20 cellular contexts compared by ENCODE assay signal in genomic region chr7:101954494-101954893, GRCh38.
DNase-seq lines count a peak whose midpoint lies in the region; ATAC-seq, FAIRE-seq and TF ChIP-seq lines count a peak whose summit lies in the region.
"Had no signal": no experiment of that assay in that cellular context is flagged by ENCODE, and none has a peak within 500 bp of the region (broad histone marks: within the 10 kb centered on the region; RNA-seq: fewer than 3 reads in every experiment).

No MANE protein-coding gene starts in this region.

- ATAC-seq in right cardiac atrium, result no peak

- peaks cover 19 to 42% (median 39%) of the 10 kb centered on the region in 3 donors for H3K4me1 Mint-ChIP-seq in CD8-positive, alpha-beta memory T cell

- POLR2A ChIA-PET in CD8-positive, alpha-beta memory T cell (lab: Charles Lee), result no interaction called here

- no peaks in the 10 kb centered on the region for H3K9me2 ChIP-seq in OCI-LY1 (ENCODE audit: low read depth, low read length)

- no peak overlapping the region for H3K4me3 Mint-ChIP-seq in CD8-positive, alpha-beta memory T cell
- H3K4me3 Mint-ChIP-seq: activated naive CD4-positive, alpha-beta T cell treated with anti-CD3 and anti-CD28 coated beads for 36 hours; immature natural killer cell; T-helper 2 cell treated with Interferon-gamma antibody and Interleukin-4, amounts not matched to agents 5 μg/mL and 100 μg/mL, for 36 hours had no signal

- no peaks in the 10 kb centered on the region for H3K9me3 Mint-ChIP-seq in CD8-positive, alpha-beta memory T cell
- H3K9me3 Mint-ChIP-seq: activated naive CD4-positive, alpha-beta T cell treated with anti-CD3 and anti-CD28 coated beads for 36 hours; immature natural killer cell; T-helper 2 cell treated with Interferon-gamma antibody and Interleukin-4, amounts not matched to agents 5 μg/mL and 100 μg/mL, for 36 hours had no signal

- peak; percentile 5 for FAIRE-seq in GM18507 (lab: Jason Lieb, UNC)
- FAIRE-seq: astrocyte, colon, frontal cortex had no signal

- H3K4me3 ChIP-seq in OCI-LY1 (ENCODE audit: low read depth, low read length, poor library complexity, severe bottlenecking) (no peak overlapping the region), right cardiac atrium (ENCODE audit: low read length) (no peak overlapping the region), stomach smooth muscle (ENCODE audit: low read length in 2 of 2) (peak overlapping the region in 1 of 2 donors; percentile 25)
- no peak overlapping the region for H3K4me3 ChIP-seq in CD8-positive, alpha-beta memory T cell (ENCODE audit: low read length)
- H3K4me3 ChIP-seq: testis had no signal

- H2AFZ ChIP-seq in OCI-LY1 (ENCODE audit: low read length), result no peak overlapping the region

- H3K27me3 Mint-ChIP-seq in CD8-positive, alpha-beta memory T cell, result no peaks in the 10 kb centered on the region

- CTCF ChIA-PET in CD8-positive, alpha-beta memory T cell (lab: Charles Lee), result interaction anchor here (0.7 kb wide), 1 partner anchor 14 kb away, joined by 3 read pairs; no protein-coding TSS in a partner anchor

- H3F3A ChIP-seq in OCI-LY1 (ENCODE audit: insufficient read depth, low read length), result peaks cover 9% of the 10 kb centered on the region; the same call in 1 of the 2 replicates

- H4K20me1 ChIP-seq in OCI-LY1 (ENCODE audit: insufficient read depth, low read length), result no peaks in the 10 kb centered on the region

- H3K9ac ChIP-seq in OCI-LY1 (ENCODE audit: low read length), result peak overlapping the region; percentile 59; the same call in 1 of the 2 replicates
- peak overlapping the region in 1 of 2 donors; percentile 74 for H3K9ac ChIP-seq in stomach smooth muscle (ENCODE audit: low read length in 2 of 2)

- WGBS in right cardiac atrium, result 89% methylated on average over 5 of the region's 5 CpGs

- peak overlapping the region; percentile 90 for H3K27ac ChIP-seq in OCI-LY1 (ENCODE audit: low read depth, low read length, poor library complexity, severe bottlenecking)
- H3K27ac ChIP-seq in right cardiac atrium (ENCODE audit: low read length), result peak overlapping the region; percentile 92
- peak overlapping the region; percentile 96 for H3K27ac ChIP-seq in stomach smooth muscle (ENCODE audit: low read length)
- no peak overlapping the region for H3K27ac ChIP-seq in CD8-positive, alpha-beta memory T cell (ENCODE audit: low read depth, low read length)
- H3K27ac ChIP-seq: C4-2B had no signal

- no peak for TF ChIP-seq CTCF in OCI-LY1 (IDR thresholded peaks at IDR 0.05; ENCODE audit: low read length)

- H3K4me2 ChIP-seq in OCI-LY1 (ENCODE audit: low read length), result peak overlapping the region; percentile 61; the same call in 1 of the 2 replicates

- H3K36me3 ChIP-seq in OCI-LY1 (ENCODE audit: insufficient read depth, low read length), result peaks cover 39% of the 10 kb centered on the region
- no peaks in the 10 kb centered on the region for H3K36me3 ChIP-seq in stomach smooth muscle (ENCODE audit: control insufficient read depth in 2 of 2, insufficient read depth in 2 of 2, low read length in 2 of 2)
- H3K36me3 ChIP-seq in CD8-positive, alpha-beta memory T cell (ENCODE audit: insufficient read depth, low read length), result no peaks in the 10 kb centered on the region

- H3K36me3 Mint-ChIP-seq in CD8-positive, alpha-beta memory T cell, result peaks cover 0 to 3% (median 1%) of the 10 kb centered on the region in 3 donors
- H3K36me3 Mint-ChIP-seq: immature natural killer cell had no signal

- no peak for DNase-seq in GM18507 (ENCODE audit: extremely low spot score, insufficient read length, low read depth)
- DNase-seq in right cardiac atrium, result peak in 1 of 3 donors; percentile 5
- DNase-seq in CD8-positive, alpha-beta memory T cell, result no peak
- DNase-seq in NCI-H524 (lab: John Stamatoyannopoulos, UW), result no peak
- DNase-seq in T1000 (lab: John Stamatoyannopoulos, UW), result no peak
- DNase-seq: activated naive CD4-positive, alpha-beta T cell treated with anti-CD3 and anti-CD28 coated beads for 36 hours; DMS53; immature natural killer cell; KBM-7; NCI-H1417; retina; SHP77; testis had no signal

- H3K27ac Mint-ChIP-seq in CD8-positive, alpha-beta memory T cell, result peak overlapping the region in 1 of 8 donors; percentile 55
- H3K27ac Mint-ChIP-seq: immature natural killer cell; T-helper 2 cell treated with Interferon-gamma antibody and Interleukin-4, amounts not matched to agents 5 μg/mL and 100 μg/mL, for 36 hours had no signal

- no peaks in the 10 kb centered on the region for H3K27me3 ChIP-seq in OCI-LY1 (ENCODE audit: insufficient read depth, low read length)
- no peaks in the 10 kb centered on the region for H3K27me3 ChIP-seq in right cardiac atrium (ENCODE audit: control insufficient read depth, insufficient read depth)
- H3K27me3 ChIP-seq in stomach smooth muscle (ENCODE audit: control insufficient read depth in 1 of 2, insufficient read depth in 2 of 2, low read length in 2 of 2), result no peaks in the 10 kb centered on the region
- no peaks in the 10 kb centered on the region for H3K27me3 ChIP-seq in CD8-positive, alpha-beta memory T cell (ENCODE audit: insufficient read depth, low read length, poor library complexity, severe bottlenecking)
- H3K27me3 ChIP-seq: testis had no signal

- no peaks in the 10 kb centered on the region for H3K9me3 ChIP-seq in OCI-LY1 (ENCODE audit: low read length)
- H3K9me3 ChIP-seq in right cardiac atrium (ENCODE audit: control insufficient read depth, low read length), result no peaks in the 10 kb centered on the region
- H3K9me3 ChIP-seq in stomach smooth muscle (ENCODE audit: control insufficient read depth in 2 of 2, low read length in 2 of 2), result no peaks in the 10 kb centered on the region
- H3K9me3 ChIP-seq in CD8-positive, alpha-beta memory T cell (ENCODE audit: low read length), result no peaks in the 10 kb centered on the region
- H3K9me3 ChIP-seq: testis had no signal

- peaks cover 43% of the 10 kb centered on the region for H3K79me2 ChIP-seq in OCI-LY1 (ENCODE audit: insufficient read depth, low read length)

- H3K4me1 ChIP-seq in OCI-LY1 (ENCODE audit: insufficient read depth, low read length, severe bottlenecking) (peaks cover 83% of the 10 kb centered on the region), right cardiac atrium (ENCODE audit: control insufficient read depth, insufficient read depth, low read length) (peaks cover 13% of the 10 kb centered on the region), stomach smooth muscle (ENCODE audit: control insufficient read depth, insufficient read depth, low read length) (peaks cover 47% of the 10 kb centered on the region)
- H3K4me1 ChIP-seq in CD8-positive, alpha-beta memory T cell (ENCODE audit: insufficient read depth, low read length), result no peaks in the 10 kb centered on the region

- intact Hi-C loops in right cardiac atrium (cut with DNase I), result no loop called here
